ENCODE assay signal across 24 cellular contexts in the genomic region with DNA sequence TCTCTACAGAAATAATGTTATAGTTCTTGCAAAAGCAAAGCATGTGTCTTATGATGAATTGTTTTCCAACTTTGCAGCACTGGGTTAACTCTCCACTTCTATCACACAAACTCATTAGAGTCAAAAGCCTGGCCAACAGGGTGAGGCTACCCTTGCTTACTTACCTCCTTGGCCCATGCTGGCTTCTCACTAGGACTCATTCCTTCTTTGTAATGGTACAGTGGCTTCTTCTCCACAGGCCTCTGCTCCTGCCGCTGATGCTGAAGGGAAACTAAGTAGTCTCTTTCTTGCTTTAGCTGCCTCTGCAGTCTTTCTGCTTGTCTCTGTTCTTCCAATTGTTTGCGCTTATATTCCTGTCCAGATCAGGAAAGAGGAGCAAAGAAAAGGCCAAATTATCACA.
"Had no signal": no experiment of that assay in that cellular context is flagged by ENCODE, and none has a peak within 500 bp of the region (broad histone marks: within the 10 kb centered on the region; RNA-seq: fewer than 3 reads in every experiment).

No MANE protein-coding gene starts in this region.

- H3K4me1 ChIP-seq: esophagus squamous epithelium, gastrocnemius medialis, heart right ventricle, left lung, lower lobe of right lung had no signal

- H3K27me3 ChIP-seq: dorsolateral prefrontal cortex, esophagus squamous epithelium, gastrocnemius medialis, heart right ventricle, left lung had no signal

- H3K9me3 Mint-ChIP-seq: endodermal cell; naive thymus-derived CD8-positive, alpha-beta T cell had no signal

- H3K4me3 ChIP-seq: coronary artery, dorsolateral prefrontal cortex, esophagus squamous epithelium, gastrocnemius medialis, heart right ventricle, left lung, lower lobe of right lung had no signal

- H3K4me3 Mint-ChIP-seq: endodermal cell; naive thymus-derived CD8-positive, alpha-beta T cell had no signal

- DNase-seq: dermis blood vessel endothelial cell; dorsolateral prefrontal cortex; effector CD4-positive, alpha-beta T cell; effector memory CD4-positive, alpha-beta T cell; endodermal cell; erythroblast; esophagus squamous epithelium; foreskin fibroblast; foreskin melanocyte; gastrocnemius medialis; glutamatergic neuron; head of caudate nucleus; heart right ventricle; hippocampal formation; left cardiac atrium; left lung; left ventricle myocardium superior; lower lobe of right lung; mesendoderm; midbrain; naive thymus-derived CD8-positive, alpha-beta T cell had no signal

- H3K27ac Mint-ChIP-seq: endodermal cell; naive thymus-derived CD8-positive, alpha-beta T cell had no signal

- H3K27me3 Mint-ChIP-seq: naive thymus-derived CD8-positive, alpha-beta T cell had no signal

- H3K27ac ChIP-seq: coronary artery, epithelial cell of prostate, esophagus squamous epithelium, gastrocnemius medialis, heart right ventricle, left lung, lower lobe of right lung had no signal

- H3K9me3 ChIP-seq: esophagus squamous epithelium, gastrocnemius medialis, heart right ventricle, left lung, lower lobe of right lung had no signal

- ATAC-seq: esophagus mucosa; gastrocnemius medialis; heart right ventricle; left cardiac atrium; left lung; left ventricle myocardium superior; lower lobe of right lung; naive thymus-derived CD8-positive, alpha-beta T cell had no signal
